1 cellular context compared by ENCODE assay signal in the genomic region with DNA sequence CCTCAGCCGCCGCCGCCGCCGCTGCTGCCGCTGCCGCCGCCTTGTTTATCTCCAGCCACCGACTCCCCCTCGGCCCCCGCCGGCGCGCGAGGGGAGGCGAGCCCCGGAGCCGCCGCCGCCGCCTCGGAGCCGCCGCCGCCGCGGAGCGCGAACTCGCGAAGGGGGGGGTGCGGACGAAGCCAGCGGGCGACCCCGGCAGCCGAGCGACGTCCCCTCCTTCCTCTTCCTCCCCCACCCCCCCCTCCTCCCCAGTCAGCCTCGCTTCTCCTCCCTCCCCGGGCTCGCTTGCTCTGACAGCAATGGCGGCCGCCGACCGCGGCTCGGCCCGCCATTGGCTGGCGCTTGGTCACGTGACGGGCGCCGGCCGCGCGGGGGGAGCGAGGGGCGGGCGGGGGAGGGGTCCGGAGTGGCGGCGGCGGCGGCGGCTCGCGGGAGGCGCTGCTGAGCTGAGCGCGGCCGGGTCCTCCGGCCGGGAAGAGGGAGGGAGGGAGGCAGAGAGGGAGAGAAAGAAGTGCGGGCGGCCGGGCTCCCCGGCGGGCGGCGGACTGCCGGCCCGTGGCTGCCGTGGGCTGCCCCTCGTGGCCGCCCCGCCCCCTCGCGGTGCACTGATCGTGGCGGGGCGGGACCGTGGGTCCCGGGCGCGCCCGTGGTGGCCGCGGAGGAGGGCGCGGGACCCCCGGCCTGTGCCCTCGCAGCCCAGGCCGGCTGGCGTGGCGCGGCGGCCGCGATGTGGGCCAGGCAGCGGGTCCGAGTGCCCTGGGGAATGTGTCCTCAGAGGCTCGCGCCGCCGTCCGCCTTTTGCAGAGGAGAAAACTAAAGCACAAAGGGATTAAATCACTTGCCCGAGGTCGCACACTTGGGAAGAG.
A peak's percentile ranks its signal among the peaks of the same experiment; 100 is the strongest.
TF ChIP-seq lines count a peak whose summit lies in the region.

Gene MED13L, minus strand, starts transcription at position 301 of the 866 bp plus-strand sequence. CDS start 562 bp downstream, outside the sequence.

TF ChIP-seq in HEK293, 187 proteins besides CTCF, POLR2A, EP300 and RAD21 (continued from another document):
- TF ChIP-seq ZNF398 (tag by site-specific recombination; IDR thresholded peaks at IDR 0.05) (peak; percentile 90), ZNF677 (tag by site-specific recombination; IDR thresholded peaks at IDR 0.05) (peak; percentile 43; the same call in 1 of the 2 replicates), ZNF335 (tag by site-specific recombination; conservative IDR thresholded peaks at IDR 0.05) (0 out of 2 replicates have a peak, but pooled peaks have one; percentile 72), ZNF513 (tag by site-specific recombination; IDR thresholded peaks at IDR 0.05) (peak; percentile 73; the same call in 1 of the 2 replicates), SP3 (tag by site-specific recombination; IDR thresholded peaks at IDR 0.05) (no peak)
- TF ChIP-seq, protein P1, sequence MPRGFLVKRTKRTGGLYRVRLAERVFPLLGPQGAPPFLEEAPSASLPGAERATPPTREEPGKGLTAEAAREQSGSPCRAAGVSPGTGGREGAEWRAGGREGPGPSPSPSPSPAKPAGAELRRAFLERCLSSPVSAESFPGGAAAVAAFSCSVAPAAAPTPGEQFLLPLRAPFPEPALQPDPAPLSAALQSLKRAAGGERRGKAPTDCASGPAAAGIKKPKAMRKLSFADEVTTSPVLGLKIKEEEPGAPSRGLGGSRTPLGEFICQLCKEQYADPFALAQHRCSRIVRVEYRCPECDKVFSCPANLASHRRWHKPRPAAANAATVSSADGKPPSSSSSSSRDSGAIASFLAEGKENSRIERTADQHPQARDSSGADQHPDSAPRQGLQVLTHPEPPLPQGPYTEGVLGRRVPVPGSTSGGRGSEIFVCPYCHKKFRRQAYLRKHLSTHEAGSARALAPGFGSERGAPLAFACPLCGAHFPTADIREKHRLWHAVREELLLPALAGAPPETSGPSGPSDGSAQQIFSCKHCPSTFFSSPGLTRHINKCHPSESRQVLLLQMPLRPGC (tag by site-specific recombination; IDR thresholded peaks at IDR 0.05), result no peak
